24 cellular contexts compared by ENCODE assay signal in the genomic region with DNA sequence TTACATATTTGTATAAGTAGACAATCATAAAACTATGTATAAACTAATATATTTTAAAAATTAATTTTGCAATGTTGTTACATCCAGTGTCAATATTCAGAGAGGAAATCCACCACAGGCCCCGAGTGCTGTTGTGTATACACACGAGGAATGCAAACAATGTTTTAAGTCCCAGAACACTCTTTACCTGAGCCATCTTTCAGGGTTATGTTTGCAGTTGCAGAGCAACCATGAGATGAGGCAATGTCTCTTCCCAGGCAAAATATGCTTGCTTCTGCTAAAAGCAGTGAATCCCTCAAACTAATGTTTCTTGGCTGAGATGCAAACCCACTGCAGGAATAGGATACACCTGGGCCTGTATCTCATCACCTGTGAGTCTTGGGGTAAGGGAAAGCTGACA.
"Had no signal": no experiment of that assay in that cellular context is flagged by ENCODE, and none has a peak within 500 bp of the region (broad histone marks: within the 10 kb centered on the region; RNA-seq: fewer than 3 reads in every experiment).

No MANE protein-coding gene starts in this region.

- H3K4me3 ChIP-seq: pancreas, sigmoid colon, smooth muscle cell, stomach, suprapubic skin, tibial nerve, uterus had no signal

- H3K4me1 ChIP-seq: pancreas, sigmoid colon, stomach, suprapubic skin, tibial nerve, uterus had no signal

- H3K36me3 ChIP-seq: pancreas, uterus had no signal

- H3K27ac ChIP-seq: pancreas, sigmoid colon, stomach, suprapubic skin, tibial nerve, uterus had no signal

- H3K27me3 ChIP-seq: pancreas, sigmoid colon, stomach, suprapubic skin, tibial nerve, uterus had no signal

- ATAC-seq: activated CD8-positive, alpha-beta memory T cell treated with anti-CD3 and anti-CD28 coated beads, Interleukin-2, amount 10 ng/mL, durations not matched to agents 7 days and 5 days; activated CD8-positive, alpha-beta T cell treated with anti-CD3 and anti-CD28 coated beads for 36 hours; stimulated activated memory B cell treated with anti-CD40 and anti-IgM and Interleukin-4, amounts not matched to agents 10 μg/mL and 1 μg/mL and 100 μg/mL, for 72 hours had no signal

- FAIRE-seq: pancreas had no signal

- DNase-seq: activated B cell treated with CpG ODN at 0.5 μM for 24 hours; activated CD4-positive, alpha-beta T cell treated with anti-CD3 and anti-CD28 coated beads, Interleukin-2, amount 10 ng/mL, durations not matched to agents 24 days and 14 days; activated CD8-positive, alpha-beta memory T cell treated with anti-CD3 and anti-CD28 coated beads, Interleukin-2, amount 10 ng/mL, durations not matched to agents 7 days and 5 days; activated CD8-positive, alpha-beta T cell treated with anti-CD3 and anti-CD28 coated beads for 36 hours; activated effector memory CD4-positive, alpha-beta T cell treated with anti-CD3 and anti-CD28 coated beads, Interleukin-2, amount 50 U/mL, for 16 hours; activated naive CD4-positive, alpha-beta T cell treated with anti-CD3 and anti-CD28 coated beads, Interleukin-2, amount 10 ng/mL, durations not matched to agents 7 days and 5 days; activated T-cell treated with anti-CD3 and anti-CD28 coated beads for 4 hours; cerebellar nuclear complex; effector CD8-positive, alpha-beta T cell; erythroblast; foreskin melanocyte; immature natural killer cell; kidney glomerular epithelial cell; nephron progenitor cell; pancreas; sigmoid colon; stimulated activated CD4-positive, alpha-beta T cell treated with anti-CD3 and anti-CD28 coated beads, Interleukin-15, amount 100 ng/mL, for 24 hours; stomach; T-helper 9 cell; uterus had no signal

- H3K9me3 ChIP-seq: pancreas, sigmoid colon, stomach, suprapubic skin, tibial nerve, uterus had no signal

- H3K4me2 ChIP-seq: smooth muscle cell had no signal
